In genomic region chr10:123857616-123858015, GRCh38 we compare ENCODE assay signal across 1 cellular context.
TF ChIP-seq lines count a peak whose summit lies in the region.

No MANE protein-coding gene starts in this region.

TF ChIP-seq in IMR-90, 13 proteins besides CTCF, POLR2A, EP300 and RAD21 (continued from another document):
- TF ChIP-seq USF2 (IDR thresholded peaks at IDR 0.05; ENCODE audit: low read depth, low read length) (no peak), CHD1 (IDR thresholded peaks at IDR 0.05; ENCODE audit: low read depth, low read length) (no peak)
